In genomic region chr22:37037669-37038068, GRCh38 we compare ENCODE assay signal across 1 cellular context.
TF ChIP-seq lines count a peak whose summit lies in the region.

No MANE protein-coding gene starts in this region.

TF ChIP-seq in GM23338, 12 proteins besides CTCF, POLR2A, EP300 and RAD21:
- TF ChIP-seq, protein P1, sequence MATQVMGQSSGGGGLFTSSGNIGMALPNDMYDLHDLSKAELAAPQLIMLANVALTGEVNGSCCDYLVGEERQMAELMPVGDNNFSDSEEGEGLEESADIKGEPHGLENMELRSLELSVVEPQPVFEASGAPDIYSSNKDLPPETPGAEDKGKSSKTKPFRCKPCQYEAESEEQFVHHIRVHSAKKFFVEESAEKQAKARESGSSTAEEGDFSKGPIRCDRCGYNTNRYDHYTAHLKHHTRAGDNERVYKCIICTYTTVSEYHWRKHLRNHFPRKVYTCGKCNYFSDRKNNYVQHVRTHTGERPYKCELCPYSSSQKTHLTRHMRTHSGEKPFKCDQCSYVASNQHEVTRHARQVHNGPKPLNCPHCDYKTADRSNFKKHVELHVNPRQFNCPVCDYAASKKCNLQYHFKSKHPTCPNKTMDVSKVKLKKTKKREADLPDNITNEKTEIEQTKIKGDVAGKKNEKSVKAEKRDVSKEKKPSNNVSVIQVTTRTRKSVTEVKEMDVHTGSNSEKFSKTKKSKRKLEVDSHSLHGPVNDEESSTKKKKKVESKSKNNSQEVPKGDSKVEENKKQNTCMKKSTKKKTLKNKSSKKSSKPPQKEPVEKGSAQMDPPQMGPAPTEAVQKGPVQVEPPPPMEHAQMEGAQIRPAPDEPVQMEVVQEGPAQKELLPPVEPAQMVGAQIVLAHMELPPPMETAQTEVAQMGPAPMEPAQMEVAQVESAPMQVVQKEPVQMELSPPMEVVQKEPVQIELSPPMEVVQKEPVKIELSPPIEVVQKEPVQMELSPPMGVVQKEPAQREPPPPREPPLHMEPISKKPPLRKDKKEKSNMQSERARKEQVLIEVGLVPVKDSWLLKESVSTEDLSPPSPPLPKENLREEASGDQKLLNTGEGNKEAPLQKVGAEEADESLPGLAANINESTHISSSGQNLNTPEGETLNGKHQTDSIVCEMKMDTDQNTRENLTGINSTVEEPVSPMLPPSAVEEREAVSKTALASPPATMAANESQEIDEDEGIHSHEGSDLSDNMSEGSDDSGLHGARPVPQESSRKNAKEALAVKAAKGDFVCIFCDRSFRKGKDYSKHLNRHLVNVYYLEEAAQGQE (IDR thresholded peaks at IDR 0.05; ENCODE audit: unreplicated experiment) = no peak
- TF ChIP-seq ZNF331 (CRISPR knock-in tag; IDR thresholded peaks at IDR 0.05; ENCODE audit: low read depth) (no peak), CREB1 (CRISPR knock-in tag; IDR thresholded peaks at IDR 0.05; ENCODE audit: low read depth) (no peak), ETS1 (IDR thresholded peaks at IDR 0.05) (no peak), ZNF114 (CRISPR knock-in tag; IDR thresholded peaks at IDR 0.05) (no peak), STAT1 (IDR thresholded peaks at IDR 0.05; ENCODE audit: unreplicated experiment) (no peak), POLR2AphosphoS5 (IDR thresholded peaks at IDR 0.05; ENCODE audit: low read depth) (no peak)
